ENCODE assay signal across 1 cellular context in genomic region chr9:37097294-37097693, GRCh38.
TF ChIP-seq lines count a peak whose summit lies in the region.

No MANE protein-coding gene starts in this region.

TF ChIP-seq in HepG2, 621 proteins besides CTCF, POLR2A, EP300 and RAD21 (continued from another document and continues in another):
- no peak for TF ChIP-seq DNMT3B (CRISPR knock-in tag; conservative IDR thresholded peaks at IDR 0.05)
- TF ChIP-seq ZKSCAN1 (IDR thresholded peaks at IDR 0.05; ENCODE audit: low read length) = no peak
- no peak for TF ChIP-seq NRL (CRISPR knock-in tag; IDR thresholded peaks at IDR 0.05; ENCODE audit: borderline replicate concordance)
- no peak for TF ChIP-seq DR1 (CRISPR knock-in tag; IDR thresholded peaks at IDR 0.05)
- TF ChIP-seq SUZ12 (IDR thresholded peaks at IDR 0.05; ENCODE audit: low read depth, low read length) = no peak
- no peak for TF ChIP-seq SMYD3 (CRISPR knock-in tag; IDR thresholded peaks at IDR 0.05)
- no peak for TF ChIP-seq MXD3 (CRISPR knock-in tag; IDR thresholded peaks at IDR 0.05)
- TF ChIP-seq CHD2 (IDR thresholded peaks at IDR 0.05; ENCODE audit: low read depth, low read length) = no peak
- TF ChIP-seq CEBPG (CRISPR knock-in tag; IDR thresholded peaks at IDR 0.05) = peak; percentile 58
- TF ChIP-seq SNAPC4 (CRISPR knock-in tag; IDR thresholded peaks at IDR 0.05) = no peak
- TF ChIP-seq BRCA1 (CRISPR knock-in tag; IDR thresholded peaks at IDR 0.05) = no peak
- no peak for TF ChIP-seq ZNF589 (CRISPR knock-in tag; conservative IDR thresholded peaks at IDR 0.05)
- TF ChIP-seq, protein P1, sequence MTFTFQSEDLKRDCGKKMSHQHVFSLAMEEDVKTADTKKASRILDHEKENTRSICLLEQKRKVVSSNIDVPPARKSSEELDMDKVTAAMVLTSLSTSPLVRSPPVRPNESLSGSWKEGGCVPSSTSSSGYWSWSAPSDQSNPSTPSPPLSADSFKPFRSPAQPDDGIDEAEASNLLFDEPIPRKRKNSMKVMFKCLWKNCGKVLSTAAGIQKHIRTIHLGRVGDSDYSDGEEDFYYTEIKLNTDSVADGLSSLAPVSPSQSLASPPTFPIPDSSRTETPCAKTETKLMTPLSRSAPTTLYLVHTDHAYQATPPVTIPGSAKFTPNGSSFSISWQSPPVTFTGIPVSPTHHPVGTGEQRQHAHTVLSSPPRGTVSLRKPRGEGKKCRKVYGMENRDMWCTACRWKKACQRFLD (CRISPR knock-in tag; IDR thresholded peaks at IDR 0.05; ENCODE audit: borderline replicate concordance) = no peak
- TF ChIP-seq, protein P2, sequence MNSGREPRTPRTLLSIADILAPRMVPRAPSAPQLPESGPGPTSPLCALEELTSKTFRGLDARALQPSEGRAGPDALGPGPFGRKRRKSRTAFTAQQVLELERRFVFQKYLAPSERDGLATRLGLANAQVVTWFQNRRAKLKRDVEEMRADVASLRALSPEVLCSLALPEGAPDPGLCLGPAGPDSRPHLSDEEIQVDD (CRISPR knock-in tag; IDR thresholded peaks at IDR 0.05; ENCODE audit: borderline replicate concordance) = no peak
- no peak for TF ChIP-seq ZNF256 (CRISPR knock-in tag; conservative IDR thresholded peaks at IDR 0.05)
- no peak for TF ChIP-seq IKZF4 (CRISPR knock-in tag; IDR thresholded peaks at IDR 0.05; ENCODE audit: borderline replicate concordance, low read depth, not compliant biosample characterization)
- no peak for TF ChIP-seq NR0B2 (CRISPR knock-in tag; IDR thresholded peaks at IDR 0.05)
- no peak for TF ChIP-seq ZNF253 (CRISPR knock-in tag; IDR thresholded peaks at IDR 0.05; ENCODE audit: borderline replicate concordance)
- TF ChIP-seq, protein P3, sequence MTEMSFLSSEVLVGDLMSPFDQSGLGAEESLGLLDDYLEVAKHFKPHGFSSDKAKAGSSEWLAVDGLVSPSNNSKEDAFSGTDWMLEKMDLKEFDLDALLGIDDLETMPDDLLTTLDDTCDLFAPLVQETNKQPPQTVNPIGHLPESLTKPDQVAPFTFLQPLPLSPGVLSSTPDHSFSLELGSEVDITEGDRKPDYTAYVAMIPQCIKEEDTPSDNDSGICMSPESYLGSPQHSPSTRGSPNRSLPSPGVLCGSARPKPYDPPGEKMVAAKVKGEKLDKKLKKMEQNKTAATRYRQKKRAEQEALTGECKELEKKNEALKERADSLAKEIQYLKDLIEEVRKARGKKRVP (CRISPR knock-in tag; IDR thresholded peaks at IDR 0.05) = peak in 1 of 2 experiments; percentile 46; a peak in 1 of 4 replicates
- no peak for TF ChIP-seq ZNF780A (CRISPR knock-in tag; IDR thresholded peaks at IDR 0.05)
- TF ChIP-seq ZNF232 (CRISPR knock-in tag; IDR thresholded peaks at IDR 0.05; ENCODE audit: borderline replicate concordance) = no peak
- no peak for TF ChIP-seq PHF8 (CRISPR knock-in tag; IDR thresholded peaks at IDR 0.05)
- no peak for TF ChIP-seq IRX3 (CRISPR knock-in tag; IDR thresholded peaks at IDR 0.05; ENCODE audit: borderline replicate concordance, low read depth)
- TF ChIP-seq, protein P4, sequence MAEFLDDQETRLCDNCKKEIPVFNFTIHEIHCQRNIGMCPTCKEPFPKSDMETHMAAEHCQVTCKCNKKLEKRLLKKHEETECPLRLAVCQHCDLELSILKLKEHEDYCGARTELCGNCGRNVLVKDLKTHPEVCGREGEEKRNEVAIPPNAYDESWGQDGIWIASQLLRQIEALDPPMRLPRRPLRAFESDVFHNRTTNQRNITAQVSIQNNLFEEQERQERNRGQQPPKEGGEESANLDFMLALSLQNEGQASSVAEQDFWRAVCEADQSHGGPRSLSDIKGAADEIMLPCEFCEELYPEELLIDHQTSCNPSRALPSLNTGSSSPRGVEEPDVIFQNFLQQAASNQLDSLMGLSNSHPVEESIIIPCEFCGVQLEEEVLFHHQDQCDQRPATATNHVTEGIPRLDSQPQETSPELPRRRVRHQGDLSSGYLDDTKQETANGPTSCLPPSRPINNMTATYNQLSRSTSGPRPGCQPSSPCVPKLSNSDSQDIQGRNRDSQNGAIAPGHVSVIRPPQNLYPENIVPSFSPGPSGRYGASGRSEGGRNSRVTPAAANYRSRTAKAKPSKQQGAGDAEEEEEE (CRISPR knock-in tag; IDR thresholded peaks at IDR 0.05; ENCODE audit: borderline replicate concordance) = no peak
- no peak for TF ChIP-seq ARNTL (CRISPR knock-in tag; IDR thresholded peaks at IDR 0.05)
- peak; percentile 90 for TF ChIP-seq FOXA3 (CRISPR knock-in tag; IDR thresholded peaks at IDR 0.05)
- no peak for TF ChIP-seq ZNF782 (CRISPR knock-in tag; IDR thresholded peaks at IDR 0.05; ENCODE audit: borderline replicate concordance)
- TF ChIP-seq ERF (CRISPR knock-in tag; IDR thresholded peaks at IDR 0.05) = no peak
- TF ChIP-seq ZNF644 (CRISPR knock-in tag; IDR thresholded peaks at IDR 0.05; ENCODE audit: low read depth) = no peak
- TF ChIP-seq PRPF4 (IDR thresholded peaks at IDR 0.05; ENCODE audit: low read depth, low read length, poor library complexity, severe bottlenecking) = no peak
- no peak for TF ChIP-seq SP5 (CRISPR knock-in tag; IDR thresholded peaks at IDR 0.05; ENCODE audit: borderline replicate concordance, low read depth)
- no peak for TF ChIP-seq NFAT5 (CRISPR knock-in tag; IDR thresholded peaks at IDR 0.05)
- no peak for TF ChIP-seq MIER2 (CRISPR knock-in tag; IDR thresholded peaks at IDR 0.05)
- TF ChIP-seq, protein P5, sequence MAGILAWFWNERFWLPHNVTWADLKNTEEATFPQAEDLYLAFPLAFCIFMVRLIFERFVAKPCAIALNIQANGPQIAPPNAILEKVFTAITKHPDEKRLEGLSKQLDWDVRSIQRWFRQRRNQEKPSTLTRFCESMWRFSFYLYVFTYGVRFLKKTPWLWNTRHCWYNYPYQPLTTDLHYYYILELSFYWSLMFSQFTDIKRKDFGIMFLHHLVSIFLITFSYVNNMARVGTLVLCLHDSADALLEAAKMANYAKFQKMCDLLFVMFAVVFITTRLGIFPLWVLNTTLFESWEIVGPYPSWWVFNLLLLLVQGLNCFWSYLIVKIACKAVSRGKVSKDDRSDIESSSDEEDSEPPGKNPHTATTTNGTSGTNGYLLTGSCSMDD (CRISPR knock-in tag; IDR thresholded peaks at IDR 0.05) = no peak
- TF ChIP-seq RELA (CRISPR knock-in tag; IDR thresholded peaks at IDR 0.05) = no peak
- no peak for TF ChIP-seq ZNF772 (CRISPR knock-in tag; IDR thresholded peaks at IDR 0.05)
- TF ChIP-seq, protein P6, sequence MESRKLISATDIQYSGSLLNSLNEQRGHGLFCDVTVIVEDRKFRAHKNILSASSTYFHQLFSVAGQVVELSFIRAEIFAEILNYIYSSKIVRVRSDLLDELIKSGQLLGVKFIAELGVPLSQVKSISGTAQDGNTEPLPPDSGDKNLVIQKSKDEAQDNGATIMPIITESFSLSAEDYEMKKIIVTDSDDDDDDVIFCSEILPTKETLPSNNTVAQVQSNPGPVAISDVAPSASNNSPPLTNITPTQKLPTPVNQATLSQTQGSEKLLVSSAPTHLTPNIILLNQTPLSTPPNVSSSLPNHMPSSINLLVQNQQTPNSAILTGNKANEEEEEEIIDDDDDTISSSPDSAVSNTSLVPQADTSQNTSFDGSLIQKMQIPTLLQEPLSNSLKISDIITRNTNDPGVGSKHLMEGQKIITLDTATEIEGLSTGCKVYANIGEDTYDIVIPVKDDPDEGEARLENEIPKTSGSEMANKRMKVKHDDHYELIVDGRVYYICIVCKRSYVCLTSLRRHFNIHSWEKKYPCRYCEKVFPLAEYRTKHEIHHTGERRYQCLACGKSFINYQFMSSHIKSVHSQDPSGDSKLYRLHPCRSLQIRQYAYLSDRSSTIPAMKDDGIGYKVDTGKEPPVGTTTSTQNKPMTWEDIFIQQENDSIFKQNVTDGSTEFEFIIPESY (CRISPR knock-in tag; IDR thresholded peaks at IDR 0.05) = no peak
- TF ChIP-seq ZNF550 (CRISPR knock-in tag; IDR thresholded peaks at IDR 0.05; ENCODE audit: borderline replicate concordance) = no peak
- TF ChIP-seq THAP11 (CRISPR knock-in tag; IDR thresholded peaks at IDR 0.05) = peak; percentile 44; the same call in 1 of the 2 replicates
- no peak for TF ChIP-seq PAWR (CRISPR knock-in tag; IDR thresholded peaks at IDR 0.05; ENCODE audit: borderline replicate concordance)
- TF ChIP-seq ZSCAN21 (CRISPR knock-in tag; IDR thresholded peaks at IDR 0.05; ENCODE audit: borderline replicate concordance) = no peak
- TF ChIP-seq TBX3 (IDR thresholded peaks at IDR 0.05; ENCODE audit: borderline replicate concordance) = peak; percentile 64; the same call in 1 of the 2 replicates
- TF ChIP-seq ZNF20 (CRISPR knock-in tag; IDR thresholded peaks at IDR 0.05) = no peak
